ENCODE assay signal across 8 cellular contexts in the genomic region with DNA sequence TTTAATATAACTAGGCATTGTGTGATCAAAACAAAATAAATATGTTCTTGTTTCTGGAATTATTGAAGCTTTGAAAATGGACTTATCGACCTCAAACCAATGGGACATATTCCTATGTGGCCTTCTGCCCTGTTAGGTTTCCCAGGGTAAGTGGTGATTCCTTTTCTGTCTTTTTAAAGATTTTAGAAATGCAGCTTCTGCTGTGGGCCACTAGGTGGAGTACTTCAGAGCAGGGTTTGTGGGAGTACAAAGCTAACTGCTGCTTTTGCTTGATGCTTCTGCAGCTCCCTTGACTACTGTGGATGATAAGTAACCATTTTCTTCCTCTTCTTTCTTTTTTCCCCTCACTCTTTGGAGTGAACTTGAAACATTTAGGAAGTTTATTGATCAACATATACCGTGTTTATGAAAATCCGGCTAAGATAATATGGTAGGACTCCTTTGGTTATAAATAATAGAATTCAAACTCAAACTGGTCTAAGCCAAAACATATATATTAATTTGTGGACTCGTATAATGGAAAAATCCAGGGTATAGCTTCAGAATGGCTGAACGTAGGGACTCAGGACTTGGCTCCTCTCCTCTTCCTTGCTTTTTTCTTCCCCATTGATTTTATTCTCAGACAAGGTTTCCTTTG.
DNase-seq lines count a peak whose midpoint lies in the region; ATAC-seq and TF ChIP-seq lines count a peak whose summit lies in the region.
"Not testable (repeated sequence)": the region's sequence is repeated elsewhere in the genome, so short reads cannot be mapped to it uniquely, and the experiment has no call there.

No MANE protein-coding gene starts in this region.

- not testable (repeated sequence) for H3K9ac ChIP-seq in DND-41 (ENCODE audit: low read depth, low read length); HCT116 (ENCODE audit: low read length)

- H3K9me2 ChIP-seq in HCT116 (ENCODE audit: insufficient read depth), result not testable (repeated sequence)

- WGBS in right lobe of liver (ENCODE audit: insufficient coverage, low coverage, low lambda C conversion rate, missing lambda C conversion rate), result 21% methylated on average over 5 of the region's 5 CpGs

- RAD21 ChIA-PET in HCT116 (lab: Charles Lee; ENCODE audit: low non-redundant PET in 1 of 2, low total read pairs in 2 of 2, uncharacterized antibody in 2 of 2, unreplicated experiment in 2 of 2), result not testable (repeated sequence)

- H3K4me3 Mint-ChIP-seq in activated naive CD4-positive, alpha-beta T cell treated with anti-CD3 and anti-CD28 coated beads for 36 hours, result not testable (repeated sequence)

- not testable (repeated sequence) for TF ChIP-seq POLR2A in HCT116 (IDR thresholded peaks at IDR 0.05; ENCODE audit: borderline replicate concordance, extremely low read depth, insufficient read depth, insufficient read length); right lobe of liver (IDR thresholded peaks at IDR 0.05)

- H3K79me2 ChIP-seq in DND-41 (ENCODE audit: insufficient read depth, low read length); HCT116 (ENCODE audit: insufficient read depth, low read length): not testable (repeated sequence)

- TF ChIP-seq CTCF in 22Rv1 (IDR thresholded peaks at IDR 0.05), result peak; percentile 81
- peak; percentile 58 for TF ChIP-seq CTCF in DND-41 (IDR thresholded peaks at IDR 0.05; ENCODE audit: borderline replicate concordance, extremely low read depth, low read length, poor library complexity, severe bottlenecking)
- TF ChIP-seq CTCF in HCT116 (IDR thresholded peaks at IDR 0.05 in 2 of 3, conservative IDR thresholded peaks at IDR 0.05 in 1 of 3; ENCODE audit: borderline replicate concordance in 1 of 3, insufficient read depth in 1 of 3, low read depth in 2 of 3, low read length in 2 of 3), result peak; percentile 10 to 58 (median 54); a peak in 5 of 6 replicates
- TF ChIP-seq CTCF in epithelial cell of esophagus (IDR thresholded peaks at IDR 0.05; ENCODE audit: insufficient read depth, low read depth, low read length, missing control alignments), result peak; percentile 25
- peak; percentile 29 to 68 (median 57) for TF ChIP-seq CTCF in right lobe of liver (IDR thresholded peaks at IDR 0.05)

- not testable (repeated sequence) for H2AFZ ChIP-seq in DND-41 (ENCODE audit: low read depth, low read length); HCT116 (ENCODE audit: low read depth, low read length, poor library complexity, severe bottlenecking)

- H3K4me1 Mint-ChIP-seq in activated naive CD4-positive, alpha-beta T cell treated with anti-CD3 and anti-CD28 coated beads for 36 hours (ENCODE audit: low read depth), result not testable (repeated sequence)

- not testable (repeated sequence) for ATAC-seq in DND-41 (ENCODE audit: insufficient read depth, low read depth); HCT116; right lobe of liver

- CTCF ChIA-PET in HCT116 (lab: Charles Lee), result not testable (repeated sequence)
- CTCF ChIA-PET in activated naive CD4-positive, alpha-beta T cell treated with anti-CD3 and anti-CD28 coated beads for 36 hours (lab: Charles Lee), result interaction anchor here (0.7 kb wide), 1 partner anchor 54 kb away, joined by 3 read pairs; no protein-coding TSS in a partner anchor

- peak; percentile 34 for DNase-seq in DND-41
- not testable (repeated sequence) for DNase-seq in HCT116 (ENCODE audit: low read depth, low spot score); right lobe of liver
- DNase-seq in MV-4-11 (lab: John Stamatoyannopoulos, UW), result peak; percentile 37
- peak; percentile 22 for DNase-seq in RPMI8226
- peak; percentile 9 for DNase-seq in activated naive CD4-positive, alpha-beta T cell treated with anti-CD3 and anti-CD28 coated beads for 36 hours
- peak; percentile 4 for DNase-seq in epithelial cell of esophagus (ENCODE audit: low read depth)

- POLR2A ChIA-PET in HCT116 (lab: Charles Lee), result not testable (repeated sequence)

- H3K36me3 Mint-ChIP-seq in activated naive CD4-positive, alpha-beta T cell treated with anti-CD3 and anti-CD28 coated beads for 36 hours (ENCODE audit: low read depth), result not testable (repeated sequence)

- BruUV-seq in HCT116 (replicated peaks; lab: Mats Ljungman, UMichigan), result not testable (repeated sequence)

- peak; percentile 8; the same call in 1 of the 2 replicates for TF ChIP-seq RAD21 in HCT116 (IDR thresholded peaks at IDR 0.05; ENCODE audit: low read depth)

- not testable (repeated sequence) for H3K27me3 Mint-ChIP-seq in activated naive CD4-positive, alpha-beta T cell treated with anti-CD3 and anti-CD28 coated beads for 36 hours (ENCODE audit: low read depth)

- not testable (repeated sequence) for H4K20me1 ChIP-seq in DND-41 (ENCODE audit: insufficient read depth, low read length); HCT116 (ENCODE audit: insufficient read depth)

- H3K4me1 ChIP-seq in DND-41 (ENCODE audit: insufficient read depth, low read length), result peaks cover 93% of the 10 kb centered on the region
- H3K4me1 ChIP-seq in HCT116 (ENCODE audit: control insufficient read depth in 1 of 2, insufficient read depth in 2 of 2, low read length in 2 of 2); right lobe of liver: not testable (repeated sequence)

- not testable (repeated sequence) for H3K27ac Mint-ChIP-seq in activated naive CD4-positive, alpha-beta T cell treated with anti-CD3 and anti-CD28 coated beads for 36 hours

- not testable (repeated sequence) for H3K9me3 Mint-ChIP-seq in activated naive CD4-positive, alpha-beta T cell treated with anti-CD3 and anti-CD28 coated beads for 36 hours

- H3K27ac ChIP-seq in 22Rv1; HCT116 (ENCODE audit: low read depth, low read length); right lobe of liver: not testable (repeated sequence)
- H3K27ac ChIP-seq in DND-41 (ENCODE audit: low read length), result peak overlapping the region; percentile 84

- not testable (repeated sequence) for H3K4me2 ChIP-seq in DND-41 (ENCODE audit: insufficient read depth, low read length); HCT116 (ENCODE audit: low read length)

- H3K27me3 ChIP-seq in DND-41 (ENCODE audit: insufficient read depth, low read length, poor library complexity); HCT116 (ENCODE audit: insufficient read depth, low read length); right lobe of liver: not testable (repeated sequence)

- not testable (repeated sequence) for H3K9me3 ChIP-seq in DND-41 (ENCODE audit: insufficient read depth, low read length, severe bottlenecking); HCT116 (ENCODE audit: control insufficient read depth in 1 of 2, insufficient read depth in 1 of 2, low read depth in 1 of 2, low read length in 2 of 2); right lobe of liver

- not testable (repeated sequence) for H3K36me3 ChIP-seq in DND-41 (ENCODE audit: insufficient read depth, low read length); HCT116 (ENCODE audit: control insufficient read depth in 1 of 2, insufficient read depth in 2 of 2, low read length in 2 of 2); right lobe of liver

- intact Hi-C loops in HCT116 (cut with micrococcal nuclease); activated naive CD4-positive, alpha-beta T cell treated with anti-CD3 and anti-CD28 coated beads for 36 hours (cut with micrococcal nuclease); right lobe of liver (cut with DNase I): not testable (repeated sequence)

- not testable (repeated sequence) for H3K4me3 ChIP-seq in DND-41 (ENCODE audit: low read depth in 1 of 2, low read length in 2 of 2); HCT116 (replicated peaks in 1 of 2; ENCODE audit: low read depth in 1 of 2, low read length in 2 of 2); epithelial cell of esophagus (ENCODE audit: low read length); right lobe of liver

Comparison
In these comparisons a context has a peak if more than half of its experiments do, and no peak if none do; other contexts are left out.
1. CTCF ChIP-seq: peak in every context shown above with its lines; median percentile 81 in 22Rv1; 58 in DND-41; 57 in right lobe of liver; 54 in HCT116; 25 in epithelial cell of esophagus.